8 cellular contexts compared by ENCODE assay signal in the genomic region with DNA sequence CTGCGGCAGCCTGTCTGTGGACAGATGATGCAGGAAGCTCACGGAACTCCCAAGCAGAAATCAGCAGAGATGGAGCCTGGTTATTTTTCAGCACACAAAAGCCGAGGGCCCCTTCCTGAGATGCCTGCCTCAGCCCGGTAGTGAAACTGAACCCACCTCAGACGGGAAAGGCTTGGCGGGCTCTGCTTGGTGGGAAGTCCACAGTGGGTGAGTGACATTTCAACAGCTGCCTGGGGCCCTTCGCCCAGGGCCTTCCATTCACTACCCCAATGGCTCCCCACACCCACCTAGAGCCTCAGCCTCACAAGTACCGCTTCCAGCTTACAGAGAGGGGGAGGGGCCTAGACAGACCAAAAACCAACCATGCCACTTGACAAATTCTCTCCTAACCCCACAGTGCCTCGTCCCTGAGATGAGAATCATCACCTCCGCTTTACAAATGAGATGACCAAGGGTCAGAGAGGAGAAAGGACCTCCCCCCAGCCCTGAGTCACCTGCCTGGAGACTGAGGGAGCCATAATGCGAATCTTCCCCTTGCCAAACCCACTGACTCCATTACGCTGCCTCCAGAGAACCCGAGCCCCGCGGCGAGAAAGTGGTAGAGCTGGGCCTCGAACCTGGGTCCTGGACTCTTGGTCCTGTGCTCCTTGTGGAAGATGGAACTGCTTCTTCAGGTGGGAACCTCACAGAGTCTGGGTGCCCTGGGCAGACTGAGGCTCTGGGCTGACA. TPM values are rescaled to one million over a fixed set of nuclear protein-coding genes. Genes with fewer than 3 reads are reported as not detected.
DNase-seq lines count a peak whose midpoint lies in the region; ATAC-seq and TF ChIP-seq lines count a peak whose summit lies in the region.

No MANE protein-coding gene starts in this region.

- peak overlapping the region; percentile 80 for H3K4me3 Mint-ChIP-seq in activated T-cell treated with anti-CD3 and anti-CD28 coated beads, Interleukin-2, amount 50 U/mL, for 4 hours
- H3K4me3 Mint-ChIP-seq in stimulated activated naive CD8-positive, alpha-beta T cell treated with anti-CD3 and anti-CD28 coated beads, Interleukin-15, amount 100 ng/mL, for 72 hours, result peak overlapping the region; percentile 78 to 88

- H3K9me3 ChIP-seq in mucosa of descending colon, result no peaks in the 10 kb centered on the region

- no peaks in the 10 kb centered on the region for H3K9me3 Mint-ChIP-seq in activated T-cell treated with anti-CD3 and anti-CD28 coated beads, Interleukin-2, amount 50 U/mL, for 4 hours
- no peaks in the 10 kb centered on the region for H3K9me3 Mint-ChIP-seq in stimulated activated naive CD8-positive, alpha-beta T cell treated with anti-CD3 and anti-CD28 coated beads, Interleukin-15, amount 100 ng/mL, for 72 hours

- TF ChIP-seq CTCF in mucosa of descending colon (IDR thresholded peaks at IDR 0.05), result no peak

- ATAC-seq in GM19455 (IDR thresholded peaks at IDR 0.05; ENCODE audit: unreplicated experiment) (peak; percentile 21), HG03460 (IDR thresholded peaks at IDR 0.05; ENCODE audit: unreplicated experiment) (peak; percentile 28), mucosa of descending colon (peak; percentile 6), HG02884 (IDR thresholded peaks at IDR 0.05; ENCODE audit: unreplicated experiment) (no peak)
- peak; percentile 46 for ATAC-seq in activated T-cell treated with anti-CD3 and anti-CD28 coated beads, Interleukin-2, amount 50 U/mL, for 4 hours
- peak; percentile 72 for ATAC-seq in stimulated activated naive CD8-positive, alpha-beta T cell treated with anti-CD3 and anti-CD28 coated beads, Interleukin-15, amount 100 ng/mL, for 72 hours

- H3K4me1 ChIP-seq in mucosa of descending colon (ENCODE audit: low read depth), result peaks cover 30% of the 10 kb centered on the region

- H3K36me3 Mint-ChIP-seq in activated T-cell treated with anti-CD3 and anti-CD28 coated beads, Interleukin-2, amount 50 U/mL, for 4 hours (ENCODE audit: insufficient read depth), result peaks cover 6% of the 10 kb centered on the region

- H3K27me3 Mint-ChIP-seq in activated T-cell treated with anti-CD3 and anti-CD28 coated beads, Interleukin-2, amount 50 U/mL, for 4 hours (ENCODE audit: low read depth), result no peaks in the 10 kb centered on the region
- no peaks in the 10 kb centered on the region for H3K27me3 Mint-ChIP-seq in stimulated activated naive CD8-positive, alpha-beta T cell treated with anti-CD3 and anti-CD28 coated beads, Interleukin-15, amount 100 ng/mL, for 72 hours

- peak overlapping the region; percentile 93 to 99 for H3K27ac Mint-ChIP-seq in stimulated activated naive CD8-positive, alpha-beta T cell treated with anti-CD3 and anti-CD28 coated beads, Interleukin-15, amount 100 ng/mL, for 72 hours

- DNase-seq in activated T-cell treated with anti-CD3 and anti-CD28 coated beads, Interleukin-2, amount 50 U/mL, for 4 hours, result peak; percentile 56
- DNase-seq in mucosa of descending colon (peak in 2 of 3 donors; percentile 32 to 62), ureter (ENCODE audit: low spot score) (no peak), DMS 273 treated with DMSO at 0.1 percent for 48 hours (lab: John Stamatoyannopoulos, UW) (no peak)
- DNase-seq in stimulated activated naive CD8-positive, alpha-beta T cell treated with anti-CD3 and anti-CD28 coated beads, Interleukin-15, amount 100 ng/mL, for 72 hours, result peak; percentile 87 to 95

- no peak overlapping the region for H3K4me3 ChIP-seq in mucosa of descending colon

- intact Hi-C loops in mucosa of descending colon (cut with DNase I, micrococcal nuclease), result no loop called here

- H3K36me3 ChIP-seq in mucosa of descending colon (ENCODE audit: low read depth), result no peaks in the 10 kb centered on the region

- H3K4me1 Mint-ChIP-seq in activated T-cell treated with anti-CD3 and anti-CD28 coated beads, Interleukin-2, amount 50 U/mL, for 4 hours (ENCODE audit: low read depth), result peaks cover 88% of the 10 kb centered on the region
- H3K4me1 Mint-ChIP-seq in stimulated activated naive CD8-positive, alpha-beta T cell treated with anti-CD3 and anti-CD28 coated beads, Interleukin-15, amount 100 ng/mL, for 72 hours, result peaks cover 94% of the 10 kb centered on the region

RNA-seq across cellular contexts. Expression of gene ECE1, which starts 3.4 kb away (rescaled TPM):
- total RNA-seq in activated T-cell treated with anti-CD3 and anti-CD28 coated beads, Interleukin-2, amount 50 U/mL, for 4 hours, result 100 to 1,000 TPM; 121 to 168 (median 149) TPM
- total RNA-seq in mucosa of descending colon (100 to 1,000 TPM; 103 to 161 (median 149) TPM), ureter (131 TPM)

Comparison
In these comparisons a context has a peak if more than half of its experiments do, and no peak if none do; other contexts are left out.
1. DNase-seq: peak in activated T-cell treated with anti-CD3 and anti-CD28 coated beads, Interleukin-2, amount 50 U/mL, for 4 hours (single experiment), mucosa of descending colon (2 of 3) and stimulated activated naive CD8-positive, alpha-beta T cell treated with anti-CD3 and anti-CD28 coated beads, Interleukin-15, amount 100 ng/mL, for 72 hours (2 of 2); none in ureter (single experiment) and DMS 273 treated with DMSO at 0.1 percent for 48 hours (single experiment).